In the genomic region with DNA sequence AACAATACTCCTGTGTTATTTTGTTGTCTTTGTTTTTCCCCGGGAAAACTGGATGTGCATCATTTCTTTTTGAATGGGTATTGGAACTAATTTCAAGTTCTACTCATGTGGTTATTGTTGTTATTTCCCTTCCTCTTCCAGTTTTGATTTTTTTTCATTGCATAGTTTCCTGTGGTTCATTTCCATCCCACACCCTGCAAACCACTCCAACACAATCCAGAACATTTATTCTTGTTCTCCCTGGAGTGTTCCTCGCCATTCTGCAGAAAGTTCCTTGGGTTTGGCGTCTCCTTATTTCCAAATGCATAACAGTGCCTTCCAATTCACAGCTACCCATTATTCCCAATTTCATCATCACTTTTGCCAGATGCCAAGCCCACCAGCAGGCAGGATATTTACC, we compare ENCODE assay signal across 26 cellular contexts.
"Had no signal": no experiment of that assay in that cellular context is flagged by ENCODE, and none has a peak within 500 bp of the region (broad histone marks: within the 10 kb centered on the region; RNA-seq: fewer than 3 reads in every experiment).

No MANE protein-coding gene starts in this region.

- H3K4me1 ChIP-seq: colonic mucosa, lower lobe of right lung had no signal

- H3K36me3 Mint-ChIP-seq: immature natural killer cell; mesothelial cell of epicardium; naive thymus-derived CD4-positive, alpha-beta T cell had no signal

- ATAC-seq: foreskin keratinocyte; gastrocnemius medialis; left colon; left lobe of liver; left ventricle myocardium superior; lower lobe of right lung; naive thymus-derived CD4-positive, alpha-beta T cell had no signal

- H3K4me3 ChIP-seq: colonic mucosa, dorsolateral prefrontal cortex, esophagus muscularis mucosa, gastrocnemius medialis, heart right ventricle, lower lobe of right lung had no signal

- H3K36me3 ChIP-seq: colonic mucosa, esophagus muscularis mucosa, gastrocnemius medialis, heart right ventricle, lower lobe of right lung had no signal

- FAIRE-seq: endothelial cell of umbilical vein, kidney had no signal

- H3K4me3 Mint-ChIP-seq: dendritic cell treated with granulocyte-macrophage colony-stimulating factor and Interleukin-4, amounts not matched to agents 40 ng/mL and 50 ng/mL, for 4 days; immature natural killer cell; mesothelial cell of epicardium; naive thymus-derived CD4-positive, alpha-beta T cell had no signal

- H3K27me3 Mint-ChIP-seq: dendritic cell treated with granulocyte-macrophage colony-stimulating factor and Interleukin-4, amounts not matched to agents 40 ng/mL and 50 ng/mL, for 4 days; naive thymus-derived CD4-positive, alpha-beta T cell had no signal

- H3K9me3 ChIP-seq: colonic mucosa, esophagus muscularis mucosa, gastrocnemius medialis, lower lobe of right lung had no signal

- H3K27ac ChIP-seq: colonic mucosa, dorsolateral prefrontal cortex, esophagus muscularis mucosa, foreskin keratinocyte, gastrocnemius medialis, lower lobe of right lung had no signal

- H3K4me1 Mint-ChIP-seq: immature natural killer cell; naive thymus-derived CD4-positive, alpha-beta T cell had no signal

- DNase-seq: cerebellar nuclear complex; colonic mucosa; cortex of kidney; dorsolateral prefrontal cortex; effector CD4-positive, alpha-beta T cell; effector memory CD4-positive, alpha-beta T cell; foreskin keratinocyte; gastrocnemius medialis; glutamatergic neuron; head of caudate nucleus; heart right ventricle; hippocampal formation; immature natural killer cell; islet precursor cell; kidney; kidney glomerular epithelial cell; left colon; left ventricle myocardium superior; lower lobe of right lung; mesenchymal stem cell; naive thymus-derived CD4-positive, alpha-beta T cell had no signal

- H3K27ac Mint-ChIP-seq: dendritic cell treated with granulocyte-macrophage colony-stimulating factor and Interleukin-4, amounts not matched to agents 40 ng/mL and 50 ng/mL, for 4 days; immature natural killer cell; mesothelial cell of epicardium; naive thymus-derived CD4-positive, alpha-beta T cell had no signal

- H3K27me3 ChIP-seq: colonic mucosa, esophagus muscularis mucosa, foreskin keratinocyte, gastrocnemius medialis, heart right ventricle had no signal
